ENCODE assay signal across 14 cellular contexts in the genomic region with DNA sequence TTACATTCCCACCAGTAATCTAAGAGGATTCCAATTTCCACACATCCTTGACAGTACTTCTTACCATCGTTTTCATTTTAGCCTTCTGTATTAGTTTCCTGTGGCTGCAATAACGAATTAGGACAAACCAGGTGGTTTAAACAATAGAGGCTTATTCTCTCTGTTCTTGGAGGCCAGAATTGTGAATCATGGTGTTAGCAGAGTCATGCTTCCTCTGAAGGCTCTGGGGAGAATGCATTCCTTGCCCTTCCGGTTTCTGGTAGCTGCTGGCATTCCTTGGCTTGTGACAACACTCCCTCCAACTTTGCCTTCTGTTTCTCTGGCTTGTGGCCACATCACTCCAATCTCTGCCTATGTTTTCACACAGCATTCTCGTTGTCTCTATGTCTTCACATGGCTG. TPM values are rescaled to one million over a fixed set of nuclear protein-coding genes. Genes with fewer than 3 reads are reported as not detected.
DNase-seq lines count a peak whose midpoint lies in the region; ATAC-seq and TF ChIP-seq lines count a peak whose summit lies in the region.
"Had no signal": no experiment of that assay in that cellular context is flagged by ENCODE, and none has a peak within 500 bp of the region (broad histone marks: within the 10 kb centered on the region; RNA-seq: fewer than 3 reads in every experiment).

No MANE protein-coding gene starts in this region.

- H3K27ac ChIP-seq in coronary artery = no peak overlapping the region
- H3K27ac ChIP-seq: cardiac muscle cell, psoas muscle had no signal

- no peak overlapping the region for H3K4me3 ChIP-seq in coronary artery
- H3K4me3 ChIP-seq: cardiac muscle cell, lung, psoas muscle had no signal

- DNase-seq in EH (ENCODE audit: low read depth) (peak; percentile 78), NCI-H446 treated with DMSO at 0.1 percent for 48 hours (lab: John Stamatoyannopoulos, UW) (peak; percentile 9), dermis blood vessel endothelial cell (peak; percentile 95), lung microvascular endothelial cell (ENCODE audit: low read depth in 2 of 2) (peak; percentile 18 to 96), T1000 (lab: John Stamatoyannopoulos, UW) (no peak), coronary artery (ENCODE audit: low spot score) (no peak), GF-D8 (lab: John Stamatoyannopoulos, UW) (no peak)
- DNase-seq: CD4-positive, alpha-beta T cell; head of caudate nucleus; NCI-H1105 treated with DMSO at 0.1 percent for 48 hours; psoas muscle had no signal

- no peak for TF ChIP-seq CTCF in coronary artery (IDR thresholded peaks at IDR 0.05)

- ATAC-seq in GM18519 (IDR thresholded peaks at IDR 0.05; ENCODE audit: low FRiP score, unreplicated experiment) = no peak
- ATAC-seq: psoas muscle had no signal

RNA-seq across cellular contexts. Expression of gene RIGI, which starts 23.5 kb away (rescaled TPM):
- total RNA-seq in dermis blood vessel endothelial cell = 30.3 TPM in 2 replicates
- total RNA-seq in lung microvascular endothelial cell = 11.1 and 12.6 TPM in 2 replicates

RNA-seq across cellular contexts. Expression of gene SMIM27, which starts 49.7 kb away (rescaled TPM):
- total RNA-seq in dermis blood vessel endothelial cell = 1.3 and 2.6 TPM in 2 replicates
- total RNA-seq in lung microvascular endothelial cell = 3.9 and 6.2 TPM in 2 replicates

RNA-seq across cellular contexts. Expression of gene TOPORS, which starts 49.9 kb away (rescaled TPM):
- total RNA-seq in dermis blood vessel endothelial cell = 39.6 and 53.3 TPM in 2 replicates
- total RNA-seq in lung microvascular endothelial cell = 21.1 and 30.6 TPM in 2 replicates

Comparison
In these comparisons a context has a peak if more than half of its experiments do, and no peak if none do; other contexts are left out.
1. DNase-seq: peak in EH (single experiment), NCI-H446 treated with DMSO at 0.1 percent for 48 hours (single experiment), dermis blood vessel endothelial cell (single experiment) and lung microvascular endothelial cell (2 of 2); none in T1000 (single experiment), coronary artery (single experiment) and GF-D8 (single experiment).